ENCODE assay signal across 2 cellular contexts in genomic region chr5:86780018-86780417, GRCh38.
TF ChIP-seq lines count a peak whose summit lies in the region.

No MANE protein-coding gene starts in this region.

TF ChIP-seq in HepG2, 621 proteins besides CTCF, POLR2A, EP300 and RAD21:
- TF ChIP-seq, protein P1, sequence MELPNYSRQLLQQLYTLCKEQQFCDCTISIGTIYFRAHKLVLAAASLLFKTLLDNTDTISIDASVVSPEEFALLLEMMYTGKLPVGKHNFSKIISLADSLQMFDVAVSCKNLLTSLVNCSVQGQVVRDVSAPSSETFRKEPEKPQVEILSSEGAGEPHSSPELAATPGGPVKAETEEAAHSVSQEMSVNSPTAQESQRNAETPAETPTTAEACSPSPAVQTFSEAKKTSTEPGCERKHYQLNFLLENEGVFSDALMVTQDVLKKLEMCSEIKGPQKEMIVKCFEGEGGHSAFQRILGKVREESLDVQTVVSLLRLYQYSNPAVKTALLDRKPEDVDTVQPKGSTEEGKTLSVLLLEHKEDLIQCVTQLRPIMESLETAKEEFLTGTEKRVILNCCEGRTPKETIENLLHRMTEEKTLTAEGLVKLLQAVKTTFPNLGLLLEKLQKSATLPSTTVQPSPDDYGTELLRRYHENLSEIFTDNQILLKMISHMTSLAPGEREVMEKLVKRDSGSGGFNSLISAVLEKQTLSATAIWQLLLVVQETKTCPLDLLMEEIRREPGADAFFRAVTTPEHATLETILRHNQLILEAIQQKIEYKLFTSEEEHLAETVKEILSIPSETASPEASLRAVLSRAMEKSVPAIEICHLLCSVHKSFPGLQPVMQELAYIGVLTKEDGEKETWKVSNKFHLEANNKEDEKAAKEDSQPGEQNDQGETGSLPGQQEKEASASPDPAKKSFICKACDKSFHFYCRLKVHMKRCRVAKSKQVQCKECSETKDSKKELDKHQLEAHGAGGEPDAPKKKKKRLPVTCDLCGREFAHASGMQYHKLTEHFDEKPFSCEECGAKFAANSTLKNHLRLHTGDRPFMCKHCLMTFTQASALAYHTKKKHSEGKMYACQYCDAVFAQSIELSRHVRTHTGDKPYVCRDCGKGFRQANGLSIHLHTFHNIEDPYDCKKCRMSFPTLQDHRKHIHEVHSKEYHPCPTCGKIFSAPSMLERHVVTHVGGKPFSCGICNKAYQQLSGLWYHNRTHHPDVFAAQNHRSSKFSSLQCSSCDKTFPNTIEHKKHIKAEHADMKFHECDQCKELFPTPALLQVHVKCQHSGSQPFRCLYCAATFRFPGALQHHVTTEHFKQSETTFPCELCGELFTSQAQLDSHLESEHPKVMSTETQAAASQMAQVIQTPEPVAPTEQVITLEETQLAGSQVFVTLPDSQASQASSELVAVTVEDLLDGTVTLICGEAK (IDR thresholded peaks at IDR 0.05), result no peak
- TF ChIP-seq, protein P1 (CRISPR knock-in tag; IDR thresholded peaks at IDR 0.05), result no peak
- TF ChIP-seq ATF7 (IDR thresholded peaks at IDR 0.05), result peak; percentile 89
- no peak for TF ChIP-seq ATF7 (CRISPR knock-in tag; IDR thresholded peaks at IDR 0.05)

TF ChIP-seq in HEK293, 187 proteins besides CTCF, POLR2A, EP300 and RAD21 (continued from another document):
- no peak for TF ChIP-seq ZNF266 (tag by site-specific recombination; IDR thresholded peaks at IDR 0.05; ENCODE audit: low read depth)
- no peak for TF ChIP-seq ZNF596 (tag by site-specific recombination; IDR thresholded peaks at IDR 0.05)
- TF ChIP-seq, protein P2, sequence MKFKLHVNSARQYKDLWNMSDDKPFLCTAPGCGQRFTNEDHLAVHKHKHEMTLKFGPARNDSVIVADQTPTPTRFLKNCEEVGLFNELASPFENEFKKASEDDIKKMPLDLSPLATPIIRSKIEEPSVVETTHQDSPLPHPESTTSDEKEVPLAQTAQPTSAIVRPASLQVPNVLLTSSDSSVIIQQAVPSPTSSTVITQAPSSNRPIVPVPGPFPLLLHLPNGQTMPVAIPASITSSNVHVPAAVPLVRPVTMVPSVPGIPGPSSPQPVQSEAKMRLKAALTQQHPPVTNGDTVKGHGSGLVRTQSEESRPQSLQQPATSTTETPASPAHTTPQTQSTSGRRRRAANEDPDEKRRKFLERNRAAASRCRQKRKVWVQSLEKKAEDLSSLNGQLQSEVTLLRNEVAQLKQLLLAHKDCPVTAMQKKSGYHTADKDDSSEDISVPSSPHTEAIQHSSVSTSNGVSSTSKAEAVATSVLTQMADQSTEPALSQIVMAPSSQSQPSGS (tag by site-specific recombination; IDR thresholded peaks at IDR 0.05; ENCODE audit: low read depth), result peak; percentile 56; the same call in 1 of the 2 replicates
- no peak for TF ChIP-seq ZNF155 (tag by site-specific recombination; IDR thresholded peaks at IDR 0.05)
- TF ChIP-seq ZNF335 (tag by site-specific recombination; conservative IDR thresholded peaks at IDR 0.05), result no peak
- TF ChIP-seq RBAK (tag by site-specific recombination; IDR thresholded peaks at IDR 0.05), result no peak
